9 cellular contexts compared by ENCODE assay signal in the genomic region with DNA sequence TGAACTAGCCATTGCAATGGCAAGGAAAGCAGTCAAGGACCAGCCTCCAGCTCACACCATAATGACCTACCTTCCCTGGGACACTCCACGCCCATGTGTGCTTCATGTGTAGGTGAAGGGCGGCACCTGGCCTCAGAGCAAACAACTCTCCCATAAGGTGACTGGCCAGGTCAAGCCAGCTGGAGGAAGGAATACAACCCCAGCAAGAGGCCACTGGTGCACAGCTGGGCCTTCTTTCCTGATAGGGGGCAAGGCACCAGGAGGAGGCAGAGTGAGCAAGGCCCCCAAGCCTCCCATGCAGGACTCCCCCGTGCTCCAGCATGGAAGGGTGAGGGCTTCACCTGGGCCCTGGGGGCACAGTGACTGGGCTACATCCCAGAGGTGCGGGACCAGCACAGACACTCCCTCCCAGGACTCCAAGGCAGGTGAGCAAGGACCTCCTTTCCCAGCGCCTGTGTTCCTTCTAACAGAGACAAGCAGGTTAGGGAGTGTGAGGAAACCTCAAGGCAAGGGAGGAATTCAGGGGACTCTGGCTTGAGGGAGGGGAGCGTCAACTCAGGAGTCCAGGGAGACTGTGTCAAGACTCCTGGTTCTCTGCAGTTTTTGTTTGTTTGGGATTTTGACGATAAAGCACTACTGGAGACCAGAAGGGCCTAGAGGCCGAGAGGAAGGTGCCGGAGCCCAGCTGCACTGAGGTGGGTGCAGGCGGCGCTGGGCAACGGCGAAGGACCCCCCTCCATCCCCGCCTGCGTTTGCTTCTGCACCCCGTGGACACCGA. TPM values are rescaled to one million over a fixed set of nuclear protein-coding genes. Genes with fewer than 3 reads are reported as not detected.
DNase-seq lines count a peak whose midpoint lies in the region; ATAC-seq lines count a peak whose summit lies in the region.
"Had no signal": no experiment of that assay in that cellular context is flagged by ENCODE, and none has a peak within 500 bp of the region (broad histone marks: within the 10 kb centered on the region; RNA-seq: fewer than 3 reads in every experiment).

No MANE protein-coding gene starts in this region.

- peak overlapping the region; percentile 58 to 66 for H3K27ac ChIP-seq in mucosa of rectum (ENCODE audit: low read depth in 2 of 2, low read length in 2 of 2)
- H3K27ac ChIP-seq: sigmoid colon had no signal

- peak overlapping the region; percentile 47 for H3K4me3 Mint-ChIP-seq in stimulated activated naive CD8-positive, alpha-beta T cell treated with anti-CD3 and anti-CD28 coated beads, Interleukin-15, Interleukin-2, amounts not matched to agents 100 ng/mL and 50 ng/mL, for 24 hours
- peak overlapping the region; percentile 51 for H3K4me3 Mint-ChIP-seq in activated T-helper 17 cell treated with anti-CD3 and anti-CD28 coated beads, Interleukin-2, amount 50 U/mL, for 72 hours

- no peaks in the 10 kb centered on the region for H3K9me3 Mint-ChIP-seq in stimulated activated naive CD8-positive, alpha-beta T cell treated with anti-CD3 and anti-CD28 coated beads, Interleukin-15, Interleukin-2, amounts not matched to agents 100 ng/mL and 50 ng/mL, for 24 hours
- H3K9me3 Mint-ChIP-seq in activated T-helper 17 cell treated with anti-CD3 and anti-CD28 coated beads, Interleukin-2, amount 50 U/mL, for 72 hours = no peaks in the 10 kb centered on the region

- peaks cover 47% of the 10 kb centered on the region for H3K27me3 Mint-ChIP-seq in stimulated activated naive CD8-positive, alpha-beta T cell treated with anti-CD3 and anti-CD28 coated beads, Interleukin-15, Interleukin-2, amounts not matched to agents 100 ng/mL and 50 ng/mL, for 24 hours
- H3K27me3 Mint-ChIP-seq in activated T-helper 17 cell treated with anti-CD3 and anti-CD28 coated beads, Interleukin-2, amount 50 U/mL, for 72 hours = peaks cover 33% of the 10 kb centered on the region

- no peak overlapping the region for H3K27ac Mint-ChIP-seq in stimulated activated naive CD8-positive, alpha-beta T cell treated with anti-CD3 and anti-CD28 coated beads, Interleukin-15, Interleukin-2, amounts not matched to agents 100 ng/mL and 50 ng/mL, for 24 hours
- no peak overlapping the region for H3K27ac Mint-ChIP-seq in activated T-helper 17 cell treated with anti-CD3 and anti-CD28 coated beads, Interleukin-2, amount 50 U/mL, for 72 hours

- H3K9me3 ChIP-seq in mucosa of rectum (ENCODE audit: control insufficient read depth in 2 of 2, low read length in 2 of 2) = no peaks in the 10 kb centered on the region
- H3K9me3 ChIP-seq: sigmoid colon had no signal

- peak overlapping the region; percentile 47 to 48 for H3K4me3 ChIP-seq in mucosa of rectum (ENCODE audit: low read length in 2 of 2)

- peaks cover 9 to 37% of the 10 kb centered on the region in 2 donors for H3K4me1 ChIP-seq in mucosa of rectum (ENCODE audit: control insufficient read depth in 2 of 2, insufficient read depth in 2 of 2, low read length in 2 of 2)

- no peaks in the 10 kb centered on the region for H3K36me3 ChIP-seq in mucosa of rectum (ENCODE audit: control insufficient read depth in 2 of 2, insufficient read depth in 2 of 2, low read length in 2 of 2)
- H3K36me3 ChIP-seq: sigmoid colon had no signal

- no peak for DNase-seq in stimulated activated naive CD8-positive, alpha-beta T cell treated with anti-CD3 and anti-CD28 coated beads, Interleukin-15, Interleukin-2, amounts not matched to agents 100 U/mL and 50 U/mL, for 24 hours
- DNase-seq in GM19238 (ENCODE audit: insufficient read length, low spot score) = no peak
- DNase-seq in putamen (ENCODE audit: low spot score) = no peak
- no peak for DNase-seq in RKO (ENCODE audit: low spot score)
- DNase-seq: sigmoid colon had no signal

- peaks cover 6% of the 10 kb centered on the region for H3K4me1 Mint-ChIP-seq in stimulated activated naive CD8-positive, alpha-beta T cell treated with anti-CD3 and anti-CD28 coated beads, Interleukin-15, Interleukin-2, amounts not matched to agents 100 ng/mL and 50 ng/mL, for 24 hours (ENCODE audit: low read depth)
- H3K4me1 Mint-ChIP-seq in activated T-helper 17 cell treated with anti-CD3 and anti-CD28 coated beads, Interleukin-2, amount 50 U/mL, for 72 hours = no peaks in the 10 kb centered on the region

- H3K9ac ChIP-seq in mucosa of rectum (ENCODE audit: low read depth in 1 of 2, low read length in 2 of 2) = peak overlapping the region; percentile 36 to 42

- ATAC-seq in stimulated activated naive CD8-positive, alpha-beta T cell treated with anti-CD3 and anti-CD28 coated beads, Interleukin-15, Interleukin-2, amounts not matched to agents 100 U/mL and 50 U/mL, for 24 hours = no peak
- ATAC-seq in activated T-helper 17 cell treated with anti-CD3 and anti-CD28 coated beads, Interleukin-2, amount 50 U/mL, for 72 hours (replicated peaks) = no peak
- ATAC-seq in GM18907 (IDR thresholded peaks at IDR 0.05; ENCODE audit: unreplicated experiment) = no peak

- H3K36me3 Mint-ChIP-seq in stimulated activated naive CD8-positive, alpha-beta T cell treated with anti-CD3 and anti-CD28 coated beads, Interleukin-15, Interleukin-2, amounts not matched to agents 100 ng/mL and 50 ng/mL, for 24 hours (ENCODE audit: low read depth) = no peaks in the 10 kb centered on the region
- H3K36me3 Mint-ChIP-seq in activated T-helper 17 cell treated with anti-CD3 and anti-CD28 coated beads, Interleukin-2, amount 50 U/mL, for 72 hours (ENCODE audit: low read depth) = peaks cover 5% of the 10 kb centered on the region

- H3K27me3 ChIP-seq in mucosa of rectum (ENCODE audit: control insufficient read depth in 2 of 2, insufficient read depth in 2 of 2, low read length in 2 of 2) = peaks cover 10 to 15% of the 10 kb centered on the region in 2 donors

RNA-seq across cellular contexts. Expression of gene PTPRN2, which starts 1.7 kb away (rescaled TPM):
- total RNA-seq in activated T-helper 17 cell treated with anti-CD3 and anti-CD28 coated beads, Interleukin-2, amount 50 U/mL, for 72 hours = 1 to 10 TPM in 1 of 2 donors, under 1 TPM in 1; 0.48 to 1.4 TPM
